30 cellular contexts compared by ENCODE assay signal in genomic region chr11:8040921-8041285, GRCh38.
"Had no signal": no experiment of that assay in that cellular context is flagged by ENCODE, and none has a peak within 500 bp of the region (broad histone marks: within the 10 kb centered on the region; RNA-seq: fewer than 3 reads in every experiment).

No MANE protein-coding gene starts in this region.

- DNase-seq: cortex of kidney; effector memory CD8-positive, alpha-beta T cell; erythroblast; esophagus squamous epithelium; foreskin melanocyte; glutamatergic neuron; heart right ventricle; hippocampal formation; kidney glomerular epithelial cell; mesenchymal stem cell; mucosa of descending colon; naive thymus-derived CD4-positive, alpha-beta T cell; nucleus accumbens; posterior cingulate gyrus; retina; right lobe of liver; small intestine; stimulated activated CD4-positive, alpha-beta T cell treated with anti-CD3 and anti-CD28 coated beads, Interleukin-12 subunit alpha, Interleukin-12 subunit beta, amount 100 ng/mL, for 4 hours; stimulated activated CD4-positive, alpha-beta T cell treated with anti-CD3 and anti-CD28 coated beads, Interleukin-1b, Interleukin-23, amount 100 ng/mL, for 48 hours; stimulated activated CD4-positive, alpha-beta T cell treated with anti-CD3 and anti-CD28 coated beads, Interleukin-4, amount 100 ng/mL, for 1 hour; stimulated activated CD8-positive, alpha-beta memory T cell treated with anti-CD3 and anti-CD28 coated beads, Interleukin-4, amount 100 ng/mL, for 48 hours; stimulated activated naive CD4-positive, alpha-beta T cell; stimulated activated naive CD8-positive, alpha-beta T cell treated with anti-CD3 and anti-CD28 coated beads, Interleukin-15, amount 100 ng/mL, for 72 hours; trophoblast cell had no signal

- H3K27ac Mint-ChIP-seq: effector memory CD8-positive, alpha-beta T cell; mesothelial cell of epicardium; naive thymus-derived CD4-positive, alpha-beta T cell; nephron; stimulated activated naive CD8-positive, alpha-beta T cell treated with anti-CD3 and anti-CD28 coated beads, Interleukin-15, amount 100 ng/mL, for 72 hours had no signal

- H3K36me3 Mint-ChIP-seq: mesothelial cell of epicardium had no signal

- H3K9me3 Mint-ChIP-seq: central memory CD8-positive, alpha-beta T cell; effector memory CD8-positive, alpha-beta T cell; stimulated activated naive CD8-positive, alpha-beta T cell treated with anti-CD3 and anti-CD28 coated beads, Interleukin-15, amount 100 ng/mL, for 72 hours had no signal

- H3K27me3 ChIP-seq: heart right ventricle, ovary, right lobe of liver had no signal

- H3K4me1 Mint-ChIP-seq: central memory CD8-positive, alpha-beta T cell; mesothelial cell of epicardium; naive thymus-derived CD4-positive, alpha-beta T cell; stimulated activated naive CD8-positive, alpha-beta T cell treated with anti-CD3 and anti-CD28 coated beads, Interleukin-15, amount 100 ng/mL, for 72 hours had no signal

- H3K36me3 ChIP-seq: esophagus squamous epithelium, heart right ventricle, ovary, right lobe of liver, suprapubic skin had no signal

- ATAC-seq: effector memory CD8-positive, alpha-beta T cell; heart right ventricle; left colon; mucosa of descending colon; naive thymus-derived CD4-positive, alpha-beta T cell; right lobe of liver; stimulated activated naive CD8-positive, alpha-beta T cell treated with anti-CD3 and anti-CD28 coated beads, Interleukin-15, amount 100 ng/mL, for 72 hours had no signal

- H3K4me1 ChIP-seq: right lobe of liver, suprapubic skin had no signal

- H3K4me3 ChIP-seq: esophagus squamous epithelium, heart right ventricle, mucosa of descending colon, ovary, right lobe of liver, suprapubic skin had no signal

- H3K4me3 Mint-ChIP-seq: central memory CD8-positive, alpha-beta T cell; effector memory CD8-positive, alpha-beta T cell; mesothelial cell of epicardium; naive thymus-derived CD4-positive, alpha-beta T cell; nephron; stimulated activated naive CD8-positive, alpha-beta T cell treated with anti-CD3 and anti-CD28 coated beads, Interleukin-15, amount 100 ng/mL, for 72 hours had no signal

- H3K9me3 ChIP-seq: esophagus squamous epithelium, heart right ventricle, mucosa of descending colon, ovary, right lobe of liver, suprapubic skin had no signal

- H3K27ac ChIP-seq: esophagus squamous epithelium, heart right ventricle, ovary, right lobe of liver, suprapubic skin had no signal
